39 cellular contexts compared by ENCODE assay signal in genomic region chr6:47724300-47724699, GRCh38. TPM values are rescaled to one million over a fixed set of nuclear protein-coding genes. Genes with fewer than 3 reads are reported as not detected.
"Had no signal": no experiment of that assay in that cellular context is flagged by ENCODE, and none has a peak within 500 bp of the region (broad histone marks: within the 10 kb centered on the region; RNA-seq: fewer than 3 reads in every experiment).

No MANE protein-coding gene starts in this region.

- H3K36me3 ChIP-seq: adrenal gland, ascending aorta, brain microvascular endothelial cell, heart left ventricle, left lung, neutrophil, stomach, thyroid gland, upper lobe of right lung, WERI-Rb-1 had no signal

- H3K4me1 Mint-ChIP-seq: endodermal cell; immature natural killer cell; stimulated activated naive B cell treated with anti-CD40 and anti-IgM and Interleukin-4, amounts not matched to agents 10 μg/mL and 1 μg/mL and 100 μg/mL, for 72 hours had no signal

- H3K27ac Mint-ChIP-seq: activated naive CD4-positive, alpha-beta T cell treated with anti-CD3 and anti-CD28 coated beads for 36 hours; activated naive CD8-positive, alpha-beta T cell treated with anti-CD3 and anti-CD28 coated beads for 36 hours; activated T-helper 1 cell treated with anti-CD3 and anti-CD28 coated beads, Interleukin-12 subunit alpha, Interleukin-12 subunit beta, Interleukin-2, Interleukin-4 antibody, amounts not matched to agents 30 ng/mL and 10 ng/mL and 1 ng/mL, durations not matched to agents 14 hours and 24 hours and 36 hours; endodermal cell; immature natural killer cell; nephron progenitor cell; stimulated activated naive B cell treated with anti-CD40 and anti-IgM and Interleukin-4, amounts not matched to agents 10 μg/mL and 1 μg/mL and 100 μg/mL, for 72 hours had no signal

- H3K4me1 ChIP-seq: adrenal gland, ascending aorta, left lung, stomach, thyroid gland, upper lobe of right lung had no signal

- H3K27ac ChIP-seq: adrenal gland, ascending aorta, brain microvascular endothelial cell, coronary artery, heart left ventricle, left lung, neutrophil, stomach, thyroid gland, upper lobe of right lung, WERI-Rb-1 had no signal

- ATAC-seq: activated CD4-positive, CD25-positive, alpha-beta regulatory T cell treated with anti-CD3 and anti-CD28 coated beads, Interleukin-2, amount 50 U/mL, for 24 hours; heart left ventricle; left lung; mucosa of descending colon; sciatic nerve; SK-N-SH treated with all-trans-retinoic acid at 6 μM for 48 hours; stimulated activated naive B cell treated with anti-CD40 and anti-IgM and Interleukin-4, amounts not matched to agents 10 μg/mL and 1 μg/mL and 100 μg/mL, for 72 hours; upper lobe of right lung had no signal

- H3K27me3 ChIP-seq: adrenal gland, ascending aorta, brain microvascular endothelial cell, heart left ventricle, left lung, neutrophil, stomach, thyroid gland, upper lobe of right lung had no signal

- H3K9me3 ChIP-seq: adrenal gland, ascending aorta, left lung, mucosa of descending colon, neutrophil, stomach, thyroid gland, upper lobe of right lung had no signal

- DNase-seq: activated CD4-positive, alpha-beta T cell treated with anti-CD3 and anti-CD28 coated beads for 48 hours; activated CD4-positive, alpha-beta T cell treated with anti-CD3 and anti-CD28 coated beads, Interleukin-2, amount 50 U/mL, for 48 hours; activated CD8-positive, alpha-beta memory T cell treated with anti-CD3 and anti-CD28 coated beads for 24 hours; activated effector memory CD4-positive, alpha-beta T cell treated with anti-CD3 and anti-CD28 coated beads, Interleukin-2, amount 50 U/mL, for 16 hours; activated naive CD4-positive, alpha-beta T cell treated with anti-CD3 and anti-CD28 coated beads for 36 hours; activated naive CD8-positive, alpha-beta T cell treated with anti-CD3 and anti-CD28 coated beads for 36 hours; adrenal gland; brain microvascular endothelial cell; endodermal cell; heart left ventricle; hypothalamus; immature natural killer cell; kidney glomerular epithelial cell; left lung; mucosa of descending colon; nephron progenitor cell; retina; small intestine; stimulated activated CD4-positive, alpha-beta T cell treated with anti-CD3 and anti-CD28 coated beads, Interleukin-2, amount 100 ng/mL, for 24 hours; stimulated activated naive B cell treated with anti-CD40 and anti-IgM and Interleukin-4, amounts not matched to agents 10 μg/mL and 1 μg/mL and 100 μg/mL, for 72 hours; stomach; thyroid gland; upper lobe of right lung; WERI-Rb-1 had no signal

- FAIRE-seq: small intestine had no signal

- H3K4me3 Mint-ChIP-seq: activated naive CD4-positive, alpha-beta T cell treated with anti-CD3 and anti-CD28 coated beads for 36 hours; activated naive CD8-positive, alpha-beta T cell treated with anti-CD3 and anti-CD28 coated beads for 36 hours; activated T-helper 1 cell treated with anti-CD3 and anti-CD28 coated beads, Interleukin-12 subunit alpha, Interleukin-12 subunit beta, Interleukin-2, Interleukin-4 antibody, amounts not matched to agents 30 ng/mL and 10 ng/mL and 1 ng/mL, durations not matched to agents 14 hours and 24 hours and 36 hours; endodermal cell; immature natural killer cell; nephron progenitor cell; stimulated activated naive B cell treated with anti-CD40 and anti-IgM and Interleukin-4, amounts not matched to agents 10 μg/mL and 1 μg/mL and 100 μg/mL, for 72 hours had no signal

- H3K4me3 ChIP-seq: adrenal gland, ascending aorta, coronary artery, heart left ventricle, left lung, lung, mucosa of descending colon, stomach, thyroid gland, upper lobe of right lung had no signal

- H3K36me3 Mint-ChIP-seq: activated naive CD8-positive, alpha-beta T cell treated with anti-CD3 and anti-CD28 coated beads for 36 hours; immature natural killer cell; stimulated activated naive B cell treated with anti-CD40 and anti-IgM and Interleukin-4, amounts not matched to agents 10 μg/mL and 1 μg/mL and 100 μg/mL, for 72 hours had no signal

RNA-seq across cellular contexts. Expression of gene ADGRF4, which starts 25.9 kb away (rescaled TPM):
- total RNA-seq: activated naive CD4-positive, alpha-beta T cell treated with anti-CD3 and anti-CD28 coated beads for 36 hours; activated naive CD8-positive, alpha-beta T cell treated with anti-CD3 and anti-CD28 coated beads for 36 hours; activated T-helper 1 cell treated with anti-CD3 and anti-CD28 coated beads, Interleukin-12 subunit alpha, Interleukin-12 subunit beta, Interleukin-2, Interleukin-4 antibody, amounts not matched to agents 30 ng/mL and 10 ng/mL and 1 ng/mL, durations not matched to agents 14 hours and 24 hours and 36 hours; ascending aorta; cardiac septum; mesenteric fat pad; myocyte; osteocyte; sciatic nerve; stomach; T-helper 2 cell treated with Interferon-gamma antibody and Interleukin-4, amounts not matched to agents 100 ng/mL and 5 ng/mL, for 36 hours; upper lobe of right lung had no signal
- polyA plus RNA-seq: immature natural killer cell, small intestine had no signal

RNA-seq across cellular contexts. Expression of gene OPN5, which starts 57.5 kb away (rescaled TPM):
- total RNA-seq: activated naive CD4-positive, alpha-beta T cell treated with anti-CD3 and anti-CD28 coated beads for 36 hours; activated naive CD8-positive, alpha-beta T cell treated with anti-CD3 and anti-CD28 coated beads for 36 hours; activated T-helper 1 cell treated with anti-CD3 and anti-CD28 coated beads, Interleukin-12 subunit alpha, Interleukin-12 subunit beta, Interleukin-2, Interleukin-4 antibody, amounts not matched to agents 30 ng/mL and 10 ng/mL and 1 ng/mL, durations not matched to agents 14 hours and 24 hours and 36 hours; adrenal gland; ascending aorta; cardiac septum; cerebellum; endodermal cell; left lung; mesenteric fat pad; mucosa of descending colon; myocyte; osteocyte; posterior vena cava; sciatic nerve; stomach; T-helper 2 cell treated with Interferon-gamma antibody and Interleukin-4, amounts not matched to agents 100 ng/mL and 5 ng/mL, for 36 hours; thyroid gland; upper lobe of right lung had no signal
- polyA plus RNA-seq: immature natural killer cell, lung, small intestine had no signal
